15 cellular contexts compared by ENCODE assay signal in genomic region chr3:42127226-42127625, GRCh38. TPM values are rescaled to one million over a fixed set of nuclear protein-coding genes. Genes with fewer than 3 reads are reported as not detected.
A peak's percentile ranks its signal among the peaks of the same experiment; 100 is the strongest.
DNase-seq lines count a peak whose midpoint lies in the region; ATAC-seq and TF ChIP-seq lines count a peak whose summit lies in the region.
"Had no signal": no experiment of that assay in that cellular context is flagged by ENCODE, and none has a peak within 500 bp of the region (broad histone marks: within the 10 kb centered on the region; RNA-seq: fewer than 3 reads in every experiment).

No MANE protein-coding gene starts in this region.

- no peaks in the 10 kb centered on the region for H3K27me3 ChIP-seq in BLaER1 treated with 17β-estradiol and CSF1 and Interleukin-3, amounts not matched to agents 10 nM and 100 nM
- no peaks in the 10 kb centered on the region for H3K27me3 ChIP-seq in lower lobe of right lung (ENCODE audit: low read depth)

- peaks cover 53 to 88% (median 65%) of the 10 kb centered on the region in 11 experiments for H3K36me3 ChIP-seq in BLaER1 treated with 17β-estradiol and CSF1 and Interleukin-3, amounts not matched to agents 10 nM and 100 nM
- H3K36me3 ChIP-seq in lower lobe of right lung: peaks cover 25% of the 10 kb centered on the region

- no peak for TF ChIP-seq CTCF in lower lobe of right lung (IDR thresholded peaks at IDR 0.05)

- H3K4me3 ChIP-seq in BLaER1 treated with 17β-estradiol and CSF1 and Interleukin-3, amounts not matched to agents 10 nM and 100 nM: no peak overlapping the region
- H3K4me3 ChIP-seq in lower lobe of right lung: no peak overlapping the region
- H3K4me3 ChIP-seq: A549 had no signal

- peaks cover 20 to 52% (median 40%) of the 10 kb centered on the region in 10 experiments for H3K4me1 ChIP-seq in BLaER1 treated with 17β-estradiol and CSF1 and Interleukin-3, amounts not matched to agents 10 nM and 100 nM
- H3K4me1 ChIP-seq in lower lobe of right lung: peaks cover 20% of the 10 kb centered on the region

- H3K9ac ChIP-seq in BLaER1 treated with 17β-estradiol and CSF1 and Interleukin-3, amounts not matched to agents 10 nM and 100 nM: no peak overlapping the region

- TF ChIP-seq POLR2A in GM18505 (IDR thresholded peaks at IDR 0.05; ENCODE audit: borderline replicate concordance, extremely low read depth, insufficient read depth, insufficient read length): no peak

- H3K4me2 ChIP-seq in BLaER1 treated with 17β-estradiol and CSF1 and Interleukin-3, amounts not matched to agents 10 nM and 100 nM: peak overlapping the region in 6 of 11 experiments; percentile 23 to 62 (median 49); a peak in 8 of 22 replicates
- H3K4me2 ChIP-seq: A549 had no signal

- DNase-seq in NAMALWA (ENCODE audit: low spot score) (peak; percentile 48), germinal center (ENCODE audit: low spot score) (peak; percentile 28), lower lobe of right lung (no peak), activated gamma-delta T cell treated with Interleukin-2 at 50 U/mL for 16 hours (no peak)
- DNase-seq: DND-41, H9, NCI-H1694 treated with DMSO at 0.1 percent for 48 hours, NCI-H510A, NCI-H774 had no signal

- intact Hi-C loops in lower lobe of right lung (cut with DNase I): loop anchor here (10.0 kb wide), 1 partner anchor 48 kb away; no protein-coding TSS in a partner anchor

- peaks cover 0 to 4% (median 0%) of the 10 kb centered on the region in 11 experiments; a peak in 3 of 22 replicates for H3K9me3 ChIP-seq in BLaER1 treated with 17β-estradiol and CSF1 and Interleukin-3, amounts not matched to agents 10 nM and 100 nM (replicated peaks in 1 of 11)
- H3K9me3 ChIP-seq in lower lobe of right lung: no peaks in the 10 kb centered on the region
- H3K9me3 ChIP-seq: A549 had no signal

- H4K20me1 ChIP-seq in BLaER1 treated with 17β-estradiol and CSF1 and Interleukin-3, amounts not matched to agents 10 nM and 100 nM: peaks cover 6 to 85% (median 17%) of the 10 kb centered on the region in 11 experiments; a peak in 17 of 22 replicates

- no peak overlapping the region for H3K27ac ChIP-seq in BLaER1 treated with 17β-estradiol and CSF1 and Interleukin-3, amounts not matched to agents 10 nM and 100 nM
- H3K27ac ChIP-seq in lower lobe of right lung: no peak overlapping the region
- H3K27ac ChIP-seq: A549, C4-2B had no signal

- ATAC-seq in GM18505 (IDR thresholded peaks at IDR 0.05; ENCODE audit: unreplicated experiment): peak; percentile 39
- ATAC-seq in lower lobe of right lung: no peak
- ATAC-seq in HG02678 (IDR thresholded peaks at IDR 0.05; ENCODE audit: unreplicated experiment): no peak
- no peak for ATAC-seq in GM19452 (IDR thresholded peaks at IDR 0.05; ENCODE audit: unreplicated experiment)
- ATAC-seq: A549 had no signal

RNA-seq across cellular contexts. Expression of gene TRAK1, which starts 36.1 kb away (rescaled TPM):
- total RNA-seq in lower lobe of right lung: 50.6 TPM

Comparison
In these comparisons a context has a peak if more than half of its experiments do, and no peak if none do; other contexts are left out.
1. DNase-seq: peak in NAMALWA (single experiment) and germinal center (single experiment); none in lower lobe of right lung (single experiment) and activated gamma-delta T cell treated with Interleukin-2 at 50 U/mL for 16 hours (single experiment).